In the genomic region with DNA sequence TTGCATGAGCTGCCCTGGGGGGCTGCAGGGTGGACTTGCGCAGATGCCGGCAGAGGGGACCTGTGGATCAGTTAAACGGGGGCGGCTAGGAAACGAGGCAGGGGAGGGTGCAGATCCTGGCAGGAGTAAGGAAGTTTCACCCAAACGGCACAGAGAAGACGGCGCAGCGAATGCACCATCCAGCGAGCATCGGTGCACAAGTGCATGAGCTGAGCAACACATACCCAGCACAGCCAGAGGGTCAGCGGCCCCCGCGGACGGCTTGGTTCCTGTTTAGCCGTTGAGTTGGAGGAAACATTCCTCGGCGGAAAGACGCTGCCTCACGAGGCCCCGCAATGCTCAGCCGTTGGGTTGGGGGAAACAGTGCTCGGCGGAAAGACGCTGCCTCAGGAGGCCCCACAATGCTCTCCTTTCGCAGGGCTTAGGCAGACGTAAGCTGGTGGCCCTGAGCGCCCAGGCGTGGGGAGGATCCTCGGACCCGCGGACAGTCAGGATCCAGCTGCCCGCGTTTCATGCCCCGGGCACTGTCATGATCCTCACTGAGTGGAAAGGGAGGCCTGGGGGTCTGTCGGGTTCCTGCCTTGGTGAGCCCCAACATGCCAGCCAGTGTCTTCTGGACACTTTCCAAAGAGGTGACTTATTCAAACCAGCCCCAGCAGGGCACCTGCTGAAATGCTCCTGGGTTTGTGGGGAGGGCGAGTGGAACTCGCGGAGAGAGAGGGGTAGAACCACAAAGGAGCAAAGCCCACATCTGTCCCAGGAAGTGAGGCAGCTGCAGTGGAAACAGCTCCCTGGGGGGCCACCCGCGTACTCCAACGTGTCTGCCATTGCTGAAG, we compare ENCODE assay signal across 20 cellular contexts.
DNase-seq lines count a peak whose midpoint lies in the region; ATAC-seq and TF ChIP-seq lines count a peak whose summit lies in the region.
"Had no signal": no experiment of that assay in that cellular context is flagged by ENCODE, and none has a peak within 500 bp of the region (broad histone marks: within the 10 kb centered on the region; RNA-seq: fewer than 3 reads in every experiment).

No MANE protein-coding gene starts in this region.

- no peaks in the 10 kb centered on the region for H3K4me1 ChIP-seq in testis
- H3K4me1 ChIP-seq: foreskin keratinocyte, thyroid gland had no signal

- no peaks in the 10 kb centered on the region for H3K9me3 ChIP-seq in testis
- H3K9me3 ChIP-seq: thyroid gland had no signal

- CTCF ChIA-PET in WTC11 (lab: Charles Lee), result interaction anchor here (0.8 kb wide), 1 partner anchor 115 kb away, joined by 5 read pairs; no protein-coding TSS in a partner anchor

- H3K27me3 Mint-ChIP-seq in activated T-cell treated with anti-CD3 and anti-CD28 coated beads, Interleukin-2, amount 50 U/mL, for 24 hours, result peaks cover 7% of the 10 kb centered on the region
- H3K27me3 Mint-ChIP-seq in activated T-cell treated with anti-CD3 and anti-CD28 coated beads, Interleukin-2, amount 50 U/mL, for 72 hours (ENCODE audit: low read depth), result no peaks in the 10 kb centered on the region
- no peaks in the 10 kb centered on the region; the same call in 1 of the 2 replicates for H3K27me3 Mint-ChIP-seq in WTC11 (ENCODE audit: low read depth)

- H3K27ac ChIP-seq in testis, result no peak overlapping the region
- H3K27ac ChIP-seq: cardiac muscle cell, foreskin keratinocyte, thyroid gland had no signal

- H3K36me3 ChIP-seq in testis (ENCODE audit: low read depth, missing control alignments), result no peaks in the 10 kb centered on the region
- H3K36me3 ChIP-seq: cardiac muscle cell, thyroid gland had no signal

- 87 to 93% methylated on average over 38 to 42 of the region's 42 CpGs for WGBS in testis, 2 donors

- no peak for TF ChIP-seq CTCF in WTC11 (IDR thresholded peaks at IDR 0.05)
- TF ChIP-seq CTCF in testis (IDR thresholded peaks at IDR 0.05), result no peak

- ATAC-seq in activated T-cell treated with anti-CD3 and anti-CD28 coated beads, Interleukin-2, amount 50 U/mL, for 72 hours (replicated peaks in 1 of 2), result no peak
- ATAC-seq in WTC11 (no peak), left ventricle myocardium superior (no peak), GM19324 (IDR thresholded peaks at IDR 0.05; ENCODE audit: low FRiP score, unreplicated experiment) (no peak), HG02798 (IDR thresholded peaks at IDR 0.05; ENCODE audit: poor library complexity, unreplicated experiment) (no peak)
- ATAC-seq: activated CD8-positive, alpha-beta T cell treated with anti-CD3 and anti-CD28 coated beads for 36 hours; foreskin keratinocyte; GM12878 had no signal

- H3K27me3 ChIP-seq in testis, result no peaks in the 10 kb centered on the region
- H3K27me3 ChIP-seq: cardiac muscle cell, foreskin keratinocyte, thyroid gland had no signal

- H3K4me3 ChIP-seq in testis, result no peak overlapping the region
- H3K4me3 ChIP-seq: cardiac muscle cell, GM12878, thyroid gland had no signal

- H3K9me3 Mint-ChIP-seq in activated T-cell treated with anti-CD3 and anti-CD28 coated beads, Interleukin-2, amount 50 U/mL, for 24 hours, result no peaks in the 10 kb centered on the region
- H3K9me3 Mint-ChIP-seq in activated T-cell treated with anti-CD3 and anti-CD28 coated beads, Interleukin-2, amount 50 U/mL, for 72 hours, result no peaks in the 10 kb centered on the region
- H3K9me3 Mint-ChIP-seq in WTC11, result no peaks in the 10 kb centered on the region
- H3K9me3 Mint-ChIP-seq: activated CD8-positive, alpha-beta T cell treated with anti-CD3 and anti-CD28 coated beads for 36 hours; CD8-positive, alpha-beta memory T cell; nephron had no signal

- POLR2A ChIA-PET in WTC11 (lab: Charles Lee), result no interaction called here

- DNase-seq in activated T-cell treated with anti-CD3 and anti-CD28 coated beads, Interleukin-2, amount 50 U/mL, for 24 hours, result peak; percentile 16
- DNase-seq in activated T-cell treated with anti-CD3 and anti-CD28 coated beads, Interleukin-2, amount 50 U/mL, for 72 hours, result no peak
- DNase-seq in WTC11 (ENCODE audit: low spot score) (peak; percentile 5), left ventricle myocardium superior (peak; percentile 8), testis (peak; percentile 8), cerebellar cortex (ENCODE audit: low spot score) (no peak)
- DNase-seq: activated CD8-positive, alpha-beta T cell treated with anti-CD3 and anti-CD28 coated beads for 36 hours; EL; foreskin keratinocyte; NCI-H1694; NCI-H510A; stimulated activated CD4-positive, alpha-beta T cell treated with anti-CD3 and anti-CD28 coated beads, Interleukin-4, amount 100 ng/mL, for 4 hours; thyroid gland had no signal

- no peak overlapping the region for H3K4me3 Mint-ChIP-seq in activated T-cell treated with anti-CD3 and anti-CD28 coated beads, Interleukin-2, amount 50 U/mL, for 24 hours
- H3K4me3 Mint-ChIP-seq in activated T-cell treated with anti-CD3 and anti-CD28 coated beads, Interleukin-2, amount 50 U/mL, for 72 hours, result no peak overlapping the region
- no peak overlapping the region for H3K4me3 Mint-ChIP-seq in WTC11
- H3K4me3 Mint-ChIP-seq: activated CD8-positive, alpha-beta T cell treated with anti-CD3 and anti-CD28 coated beads for 36 hours; activated naive CD8-positive, alpha-beta T cell; CD8-positive, alpha-beta memory T cell; nephron had no signal

- peaks cover 6% of the 10 kb centered on the region for H3K4me1 Mint-ChIP-seq in activated T-cell treated with anti-CD3 and anti-CD28 coated beads, Interleukin-2, amount 50 U/mL, for 24 hours (ENCODE audit: low read depth)
- H3K4me1 Mint-ChIP-seq in activated T-cell treated with anti-CD3 and anti-CD28 coated beads, Interleukin-2, amount 50 U/mL, for 72 hours (ENCODE audit: low read depth), result peaks cover 9% of the 10 kb centered on the region
- no peaks in the 10 kb centered on the region; the same call in 1 of the 2 replicates for H3K4me1 Mint-ChIP-seq in WTC11
- H3K4me1 Mint-ChIP-seq: nephron had no signal

- intact Hi-C loops in left ventricle myocardium superior (cut with micrococcal nuclease), result loop anchor here (10.0 kb wide), 1 partner anchor 56 kb away; no protein-coding TSS in a partner anchor
- intact Hi-C loops in testis (cut with DNase I; ENCODE audit: low total_unique reads), result no loop called here

- no peak overlapping the region for H3K27ac Mint-ChIP-seq in activated T-cell treated with anti-CD3 and anti-CD28 coated beads, Interleukin-2, amount 50 U/mL, for 24 hours
- no peak overlapping the region for H3K27ac Mint-ChIP-seq in activated T-cell treated with anti-CD3 and anti-CD28 coated beads, Interleukin-2, amount 50 U/mL, for 72 hours
- H3K27ac Mint-ChIP-seq in WTC11, result no peak overlapping the region
- H3K27ac Mint-ChIP-seq: activated CD8-positive, alpha-beta T cell treated with anti-CD3 and anti-CD28 coated beads for 36 hours; activated naive CD8-positive, alpha-beta T cell; CD8-positive, alpha-beta memory T cell; nephron had no signal

- no peak for TF ChIP-seq POLR2A in testis (IDR thresholded peaks at IDR 0.05)

- peaks cover 3% of the 10 kb centered on the region for H3K36me3 Mint-ChIP-seq in activated T-cell treated with anti-CD3 and anti-CD28 coated beads, Interleukin-2, amount 50 U/mL, for 24 hours (ENCODE audit: low read depth)
- H3K36me3 Mint-ChIP-seq in activated T-cell treated with anti-CD3 and anti-CD28 coated beads, Interleukin-2, amount 50 U/mL, for 72 hours (ENCODE audit: insufficient read depth in 2 of 2), result no peaks in the 10 kb centered on the region
- H3K36me3 Mint-ChIP-seq in WTC11, result no peaks in the 10 kb centered on the region
- H3K36me3 Mint-ChIP-seq: activated naive CD8-positive, alpha-beta T cell; CD8-positive, alpha-beta memory T cell had no signal

TF ChIP-seq in WTC11, 78 proteins besides CTCF, POLR2A, EP300 and RAD21 (continues in another document):
- TF ChIP-seq JAZF1 (CRISPR knock-in tag; IDR thresholded peaks at IDR 0.05), result no peak
- TF ChIP-seq MXD4 (CRISPR knock-in tag; IDR thresholded peaks at IDR 0.05; ENCODE audit: borderline replicate concordance), result no peak
- TF ChIP-seq HMGXB4 (CRISPR knock-in tag; IDR thresholded peaks at IDR 0.05), result no peak
- TF ChIP-seq SMAD4 (CRISPR knock-in tag; IDR thresholded peaks at IDR 0.05), result no peak

Comparison
In these comparisons a context has a peak if more than half of its experiments do, and no peak if none do; other contexts are left out.
1. DNase-seq: peak in activated T-cell treated with anti-CD3 and anti-CD28 coated beads, Interleukin-2, amount 50 U/mL, for 24 hours (single experiment), WTC11 (single experiment), left ventricle myocardium superior (single experiment) and testis (single experiment); none in activated T-cell treated with anti-CD3 and anti-CD28 coated beads, Interleukin-2, amount 50 U/mL, for 72 hours (0 of 2) and cerebellar cortex (single experiment).